14 cellular contexts compared by ENCODE assay signal in genomic region chr11:95282337-95282751, GRCh38. TPM values are rescaled to one million over a fixed set of nuclear protein-coding genes. Genes with fewer than 3 reads are reported as not detected.
DNase-seq lines count a peak whose midpoint lies in the region; ATAC-seq and TF ChIP-seq lines count a peak whose summit lies in the region.
"Had no signal": no experiment of that assay in that cellular context is flagged by ENCODE, and none has a peak within 500 bp of the region (broad histone marks: within the 10 kb centered on the region; RNA-seq: fewer than 3 reads in every experiment).

No MANE protein-coding gene starts in this region.

- H3K36me3 Mint-ChIP-seq in glutamatergic neuron (ENCODE audit: unreplicated experiment), result no peaks in the 10 kb centered on the region

- H3K27me3 Mint-ChIP-seq in glutamatergic neuron (ENCODE audit: unreplicated experiment), result peaks cover 9% of the 10 kb centered on the region

- H3K27ac Mint-ChIP-seq in glutamatergic neuron (ENCODE audit: unreplicated experiment), result peak overlapping the region; percentile 96

- H3K4me3 Mint-ChIP-seq in glutamatergic neuron (ENCODE audit: unreplicated experiment), result peak overlapping the region; percentile 52

- H3K9me3 Mint-ChIP-seq in glutamatergic neuron (ENCODE audit: unreplicated experiment), result peaks cover 5% of the 10 kb centered on the region

- peaks cover 52% of the 10 kb centered on the region for H3K4me1 Mint-ChIP-seq in glutamatergic neuron (ENCODE audit: low read depth, unreplicated experiment)

- peak; percentile 5 for DNase-seq in DMS 273 (lab: John Stamatoyannopoulos, UW; ENCODE audit: unreplicated experiment)
- no peak for DNase-seq in DMS 273 treated with DMSO at 0.1 percent for 48 hours (lab: John Stamatoyannopoulos, UW)
- DNase-seq in SKM-1 (lab: John Stamatoyannopoulos, UW; ENCODE audit: unreplicated experiment), result peak; percentile 58
- DNase-seq in glutamatergic neuron, result peak; percentile 50
- DNase-seq in sciatic nerve (ENCODE audit: low spot score), result no peak
- no peak for DNase-seq in NCI-H510A treated with DMSO at 0.1 percent for 48 hours (lab: John Stamatoyannopoulos, UW)
- no peak for DNase-seq in NCI-H2196 (lab: John Stamatoyannopoulos, UW; ENCODE audit: unreplicated experiment)
- DNase-seq: amniotic stem cell, Karpas-422, NCI-H2171 treated with DMSO at 0.1 percent for 48 hours, SHP77, thyroid gland had no signal

- ATAC-seq in sciatic nerve (peak; percentile 76), GM18870 (IDR thresholded peaks at IDR 0.05; ENCODE audit: unreplicated experiment) (no peak)
- ATAC-seq: GM12878 had no signal

- no peak for TF ChIP-seq CTCF in glutamatergic neuron (IDR thresholded peaks at IDR 0.05; ENCODE audit: partially characterized antibody, unreplicated experiment)

- intact Hi-C loops in sciatic nerve (cut with DNase I), result no loop called here

RNA-seq across cellular contexts. Expression of gene SESN3, which starts 51.3 kb away (rescaled TPM):
- total RNA-seq in glutamatergic neuron (ENCODE audit: unreplicated experiment), result 213 TPM
- 205 TPM for total RNA-seq in sciatic nerve

Comparison
In these comparisons a context has a peak if more than half of its experiments do, and no peak if none do; other contexts are left out.
1. DNase-seq: peak in DMS 273 (single experiment), SKM-1 (single experiment) and glutamatergic neuron (single experiment); none in DMS 273 treated with DMSO at 0.1 percent for 48 hours (single experiment), sciatic nerve (single experiment), NCI-H510A treated with DMSO at 0.1 percent for 48 hours (single experiment) and NCI-H2196 (single experiment).